1 cellular context compared by ENCODE assay signal in genomic region chr6:73515204-73516101, GRCh38.
TF ChIP-seq lines count a peak whose summit lies in the region.

No MANE protein-coding gene starts in this region.

TF ChIP-seq in HepG2, 621 proteins besides CTCF, POLR2A, EP300 and RAD21 (continued from another document and continues in another):
- TF ChIP-seq SRSF1 (optimal IDR thresholded peaks at IDR 0.05; ENCODE audit: low read depth, low read length), result no peak
- TF ChIP-seq SOX5 (CRISPR knock-in tag; IDR thresholded peaks at IDR 0.05; ENCODE audit: borderline replicate concordance), result no peak
- TF ChIP-seq, protein P1, sequence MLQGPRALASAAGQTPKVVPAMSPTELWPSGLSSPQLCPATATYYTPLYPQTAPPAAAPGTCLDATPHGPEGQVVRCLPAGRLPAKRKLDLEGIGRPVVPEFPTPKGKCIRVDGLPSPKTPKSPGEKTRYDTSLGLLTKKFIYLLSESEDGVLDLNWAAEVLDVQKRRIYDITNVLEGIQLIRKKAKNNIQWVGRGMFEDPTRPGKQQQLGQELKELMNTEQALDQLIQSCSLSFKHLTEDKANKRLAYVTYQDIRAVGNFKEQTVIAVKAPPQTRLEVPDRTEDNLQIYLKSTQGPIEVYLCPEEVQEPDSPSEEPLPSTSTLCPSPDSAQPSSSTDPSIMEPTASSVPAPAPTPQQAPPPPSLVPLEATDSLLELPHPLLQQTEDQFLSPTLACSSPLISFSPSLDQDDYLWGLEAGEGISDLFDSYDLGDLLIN (CRISPR knock-in tag; IDR thresholded peaks at IDR 0.05; ENCODE audit: borderline replicate concordance), result no peak
- no peak for TF ChIP-seq ELK4 (CRISPR knock-in tag; IDR thresholded peaks at IDR 0.05; ENCODE audit: borderline replicate concordance)
- TF ChIP-seq ZKSCAN5 (CRISPR knock-in tag; IDR thresholded peaks at IDR 0.05), result no peak
- TF ChIP-seq BRCA1 (CRISPR knock-in tag; IDR thresholded peaks at IDR 0.05), result no peak
- TF ChIP-seq, protein P2, sequence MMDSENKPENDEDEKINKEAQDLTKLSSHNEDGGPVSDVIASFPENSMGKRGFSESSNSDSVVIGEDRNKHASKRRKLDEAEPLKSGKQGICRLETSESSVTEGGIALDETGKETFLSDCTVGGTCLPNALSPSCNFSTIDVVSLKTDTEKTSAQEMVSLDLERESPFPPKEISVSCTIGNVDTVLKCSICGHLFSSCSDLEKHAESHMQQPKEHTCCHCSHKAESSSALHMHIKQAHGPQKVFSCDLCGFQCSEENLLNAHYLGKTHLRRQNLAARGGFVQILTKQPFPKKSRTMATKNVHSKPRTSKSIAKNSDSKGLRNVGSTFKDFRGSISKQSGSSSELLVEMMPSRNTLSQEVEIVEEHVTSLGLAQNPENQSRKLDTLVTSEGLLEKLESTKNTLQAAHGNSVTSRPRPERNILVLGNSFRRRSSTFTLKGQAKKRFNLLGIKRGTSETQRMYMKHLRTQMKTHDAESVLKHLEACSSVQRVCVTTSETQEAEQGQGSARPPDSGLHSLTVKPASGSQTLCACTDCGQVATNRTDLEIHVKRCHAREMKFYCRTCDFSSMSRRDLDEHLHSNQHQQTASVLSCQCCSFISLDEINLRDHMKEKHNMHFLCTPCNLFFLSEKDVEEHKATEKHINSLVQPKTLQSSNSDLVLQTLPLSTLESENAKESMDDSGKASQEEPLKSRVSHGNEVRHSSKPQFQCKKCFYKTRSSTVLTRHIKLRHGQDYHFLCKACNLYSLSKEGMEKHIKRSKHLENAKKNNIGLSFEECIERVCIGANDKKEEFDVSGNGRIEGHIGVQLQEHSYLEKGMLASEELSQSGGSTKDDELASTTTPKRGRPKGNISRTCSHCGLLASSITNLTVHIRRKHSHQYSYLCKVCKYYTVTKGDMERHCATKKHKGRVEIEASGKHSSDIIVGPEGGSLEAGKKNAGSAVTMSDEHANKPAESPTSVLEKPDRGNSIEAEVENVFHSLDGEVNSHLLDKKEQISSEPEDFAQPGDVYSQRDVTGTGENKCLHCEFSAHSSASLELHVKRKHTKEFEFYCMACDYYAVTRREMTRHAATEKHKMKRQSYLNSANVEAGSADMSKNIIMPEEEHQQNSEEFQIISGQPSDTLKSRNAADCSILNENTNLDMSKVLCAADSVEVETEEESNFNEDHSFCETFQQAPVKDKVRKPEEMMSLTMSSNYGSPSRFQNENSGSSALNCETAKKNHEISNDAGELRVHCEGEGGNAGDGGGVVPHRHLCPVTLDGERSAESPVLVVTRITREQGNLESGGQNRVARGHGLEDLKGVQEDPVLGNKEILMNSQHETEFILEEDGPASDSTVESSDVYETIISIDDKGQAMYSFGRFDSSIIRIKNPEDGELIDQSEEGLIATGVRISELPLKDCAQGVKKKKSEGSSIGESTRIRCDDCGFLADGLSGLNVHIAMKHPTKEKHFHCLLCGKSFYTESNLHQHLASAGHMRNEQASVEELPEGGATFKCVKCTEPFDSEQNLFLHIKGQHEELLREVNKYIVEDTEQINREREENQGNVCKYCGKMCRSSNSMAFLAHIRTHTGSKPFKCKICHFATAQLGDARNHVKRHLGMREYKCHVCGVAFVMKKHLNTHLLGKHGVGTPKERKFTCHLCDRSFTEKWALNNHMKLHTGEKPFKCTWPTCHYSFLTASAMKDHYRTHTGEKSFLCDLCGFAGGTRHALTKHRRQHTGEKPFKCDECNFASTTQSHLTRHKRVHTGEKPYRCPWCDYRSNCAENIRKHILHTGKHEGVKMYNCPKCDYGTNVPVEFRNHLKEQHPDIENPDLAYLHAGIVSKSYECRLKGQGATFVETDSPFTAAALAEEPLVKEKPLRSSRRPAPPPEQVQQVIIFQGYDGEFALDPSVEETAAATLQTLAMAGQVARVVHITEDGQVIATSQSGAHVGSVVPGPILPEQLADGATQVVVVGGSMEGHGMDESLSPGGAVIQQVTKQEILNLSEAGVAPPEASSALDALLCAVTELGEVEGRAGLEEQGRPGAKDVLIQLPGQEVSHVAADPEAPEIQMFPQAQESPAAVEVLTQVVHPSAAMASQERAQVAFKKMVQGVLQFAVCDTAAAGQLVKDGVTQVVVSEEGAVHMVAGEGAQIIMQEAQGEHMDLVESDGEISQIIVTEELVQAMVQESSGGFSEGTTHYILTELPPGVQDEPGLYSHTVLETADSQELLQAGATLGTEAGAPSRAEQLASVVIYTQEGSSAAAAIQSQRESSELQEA (CRISPR knock-in tag; IDR thresholded peaks at IDR 0.05; ENCODE audit: not compliant biosample characterization), result no peak
- TF ChIP-seq GPN1 (CRISPR knock-in tag; IDR thresholded peaks at IDR 0.05; ENCODE audit: borderline replicate concordance), result no peak
- no peak for TF ChIP-seq ARHGAP35 (CRISPR knock-in tag; IDR thresholded peaks at IDR 0.05; ENCODE audit: borderline replicate concordance)
- TF ChIP-seq FOXA3 (CRISPR knock-in tag; IDR thresholded peaks at IDR 0.05), result peak; percentile 7; the same call in 1 of the 2 replicates
- TF ChIP-seq, protein P3, sequence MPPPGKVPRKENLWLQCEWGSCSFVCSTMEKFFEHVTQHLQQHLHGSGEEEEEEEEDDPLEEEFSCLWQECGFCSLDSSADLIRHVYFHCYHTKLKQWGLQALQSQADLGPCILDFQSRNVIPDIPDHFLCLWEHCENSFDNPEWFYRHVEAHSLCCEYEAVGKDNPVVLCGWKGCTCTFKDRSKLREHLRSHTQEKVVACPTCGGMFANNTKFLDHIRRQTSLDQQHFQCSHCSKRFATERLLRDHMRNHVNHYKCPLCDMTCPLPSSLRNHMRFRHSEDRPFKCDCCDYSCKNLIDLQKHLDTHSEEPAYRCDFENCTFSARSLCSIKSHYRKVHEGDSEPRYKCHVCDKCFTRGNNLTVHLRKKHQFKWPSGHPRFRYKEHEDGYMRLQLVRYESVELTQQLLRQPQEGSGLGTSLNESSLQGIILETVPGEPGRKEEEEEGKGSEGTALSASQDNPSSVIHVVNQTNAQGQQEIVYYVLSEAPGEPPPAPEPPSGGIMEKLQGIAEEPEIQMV (CRISPR knock-in tag; IDR thresholded peaks at IDR 0.05; ENCODE audit: low read depth), result no peak
- TF ChIP-seq ZNF326 (CRISPR knock-in tag; IDR thresholded peaks at IDR 0.05; ENCODE audit: borderline replicate concordance), result peak; percentile 72; the same call in 1 of the 2 replicates
- TF ChIP-seq ZC3H4 (CRISPR knock-in tag; IDR thresholded peaks at IDR 0.05; ENCODE audit: borderline replicate concordance), result no peak
- no peak for TF ChIP-seq REPIN1 (CRISPR knock-in tag; IDR thresholded peaks at IDR 0.05; ENCODE audit: borderline replicate concordance, low read depth)
- TF ChIP-seq ZNF513 (CRISPR knock-in tag; conservative IDR thresholded peaks at IDR 0.05), result no peak
- TF ChIP-seq MTF2 (CRISPR knock-in tag; IDR thresholded peaks at IDR 0.05; ENCODE audit: borderline replicate concordance), result no peak
- peak; percentile 37; the same call in 1 of the 2 replicates for TF ChIP-seq PAF1 (CRISPR knock-in tag; IDR thresholded peaks at IDR 0.05)
- TF ChIP-seq AHR (CRISPR knock-in tag; IDR thresholded peaks at IDR 0.05), result no peak
- no peak for TF ChIP-seq ZNF780A (CRISPR knock-in tag; IDR thresholded peaks at IDR 0.05)
- no peak for TF ChIP-seq SALL2 (CRISPR knock-in tag; IDR thresholded peaks at IDR 0.05)
- TF ChIP-seq, protein P4, sequence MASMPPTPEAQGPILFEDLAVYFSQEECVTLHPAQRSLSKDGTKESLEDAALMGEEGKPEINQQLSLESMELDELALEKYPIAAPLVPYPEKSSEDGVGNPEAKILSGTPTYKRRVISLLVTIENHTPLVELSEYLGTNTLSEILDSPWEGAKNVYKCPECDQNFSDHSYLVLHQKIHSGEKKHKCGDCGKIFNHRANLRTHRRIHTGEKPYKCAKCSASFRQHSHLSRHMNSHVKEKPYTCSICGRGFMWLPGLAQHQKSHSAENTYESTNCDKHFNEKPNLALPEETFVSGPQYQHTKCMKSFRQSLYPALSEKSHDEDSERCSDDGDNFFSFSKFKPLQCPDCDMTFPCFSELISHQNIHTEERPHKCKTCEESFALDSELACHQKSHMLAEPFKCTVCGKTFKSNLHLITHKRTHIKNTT (CRISPR knock-in tag; IDR thresholded peaks at IDR 0.05), result no peak
- no peak for TF ChIP-seq SRF (IDR thresholded peaks at IDR 0.05; ENCODE audit: low read depth, low read length)
- no peak for TF ChIP-seq NFE2L2 (IDR thresholded peaks at IDR 0.05; ENCODE audit: low read length)
- TF ChIP-seq, protein P5, sequence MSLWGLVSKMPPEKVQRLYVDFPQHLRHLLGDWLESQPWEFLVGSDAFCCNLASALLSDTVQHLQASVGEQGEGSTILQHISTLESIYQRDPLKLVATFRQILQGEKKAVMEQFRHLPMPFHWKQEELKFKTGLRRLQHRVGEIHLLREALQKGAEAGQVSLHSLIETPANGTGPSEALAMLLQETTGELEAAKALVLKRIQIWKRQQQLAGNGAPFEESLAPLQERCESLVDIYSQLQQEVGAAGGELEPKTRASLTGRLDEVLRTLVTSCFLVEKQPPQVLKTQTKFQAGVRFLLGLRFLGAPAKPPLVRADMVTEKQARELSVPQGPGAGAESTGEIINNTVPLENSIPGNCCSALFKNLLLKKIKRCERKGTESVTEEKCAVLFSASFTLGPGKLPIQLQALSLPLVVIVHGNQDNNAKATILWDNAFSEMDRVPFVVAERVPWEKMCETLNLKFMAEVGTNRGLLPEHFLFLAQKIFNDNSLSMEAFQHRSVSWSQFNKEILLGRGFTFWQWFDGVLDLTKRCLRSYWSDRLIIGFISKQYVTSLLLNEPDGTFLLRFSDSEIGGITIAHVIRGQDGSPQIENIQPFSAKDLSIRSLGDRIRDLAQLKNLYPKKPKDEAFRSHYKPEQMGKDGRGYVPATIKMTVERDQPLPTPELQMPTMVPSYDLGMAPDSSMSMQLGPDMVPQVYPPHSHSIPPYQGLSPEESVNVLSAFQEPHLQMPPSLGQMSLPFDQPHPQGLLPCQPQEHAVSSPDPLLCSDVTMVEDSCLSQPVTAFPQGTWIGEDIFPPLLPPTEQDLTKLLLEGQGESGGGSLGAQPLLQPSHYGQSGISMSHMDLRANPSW (CRISPR knock-in tag; IDR thresholded peaks at IDR 0.05; ENCODE audit: borderline replicate concordance), result no peak
- TF ChIP-seq ZNF205 (CRISPR knock-in tag; IDR thresholded peaks at IDR 0.05), result no peak
- no peak for TF ChIP-seq SRSF9 (IDR thresholded peaks at IDR 0.05; ENCODE audit: borderline replicate concordance, insufficient read depth, low read depth, low read length, poor library complexity, severe bottlenecking)
- TF ChIP-seq TOE1 (CRISPR knock-in tag; IDR thresholded peaks at IDR 0.05), result no peak
- TF ChIP-seq ZNF136 (CRISPR knock-in tag; IDR thresholded peaks at IDR 0.05; ENCODE audit: low read depth), result no peak
- TF ChIP-seq TBX3 (IDR thresholded peaks at IDR 0.05; ENCODE audit: borderline replicate concordance), result no peak
- no peak for TF ChIP-seq TEF (CRISPR knock-in tag; IDR thresholded peaks at IDR 0.05)
- TF ChIP-seq FOXA1 (IDR thresholded peaks at IDR 0.05), result no peak
- no peak for TF ChIP-seq FOXA1 (CRISPR knock-in tag; IDR thresholded peaks at IDR 0.05)
- TF ChIP-seq SMC3 (IDR thresholded peaks at IDR 0.05; ENCODE audit: low read length), result no peak; the same call in 1 of the 2 replicates
- TF ChIP-seq RFXANK (CRISPR knock-in tag; IDR thresholded peaks at IDR 0.05), result no peak
- no peak for TF ChIP-seq ZNF468 (CRISPR knock-in tag; IDR thresholded peaks at IDR 0.05)
- no peak for TF ChIP-seq KLF9 (CRISPR knock-in tag; IDR thresholded peaks at IDR 0.05; ENCODE audit: low read depth)
- no peak for TF ChIP-seq CENPT (CRISPR knock-in tag; IDR thresholded peaks at IDR 0.05; ENCODE audit: low read depth)
- TF ChIP-seq AGO1 (IDR thresholded peaks at IDR 0.05; ENCODE audit: low read depth, low read length, poor library complexity, severe bottlenecking), result no peak
- TF ChIP-seq MED8 (CRISPR knock-in tag; IDR thresholded peaks at IDR 0.05; ENCODE audit: insufficient replicate concordance), result no peak
- TF ChIP-seq TGIF2 (CRISPR knock-in tag; IDR thresholded peaks at IDR 0.05), result no peak
- no peak for TF ChIP-seq ZNF512B (CRISPR knock-in tag; IDR thresholded peaks at IDR 0.05; ENCODE audit: borderline replicate concordance)
